Comparison of ENCODE assay signal across 20 cellular contexts in the genomic region with DNA sequence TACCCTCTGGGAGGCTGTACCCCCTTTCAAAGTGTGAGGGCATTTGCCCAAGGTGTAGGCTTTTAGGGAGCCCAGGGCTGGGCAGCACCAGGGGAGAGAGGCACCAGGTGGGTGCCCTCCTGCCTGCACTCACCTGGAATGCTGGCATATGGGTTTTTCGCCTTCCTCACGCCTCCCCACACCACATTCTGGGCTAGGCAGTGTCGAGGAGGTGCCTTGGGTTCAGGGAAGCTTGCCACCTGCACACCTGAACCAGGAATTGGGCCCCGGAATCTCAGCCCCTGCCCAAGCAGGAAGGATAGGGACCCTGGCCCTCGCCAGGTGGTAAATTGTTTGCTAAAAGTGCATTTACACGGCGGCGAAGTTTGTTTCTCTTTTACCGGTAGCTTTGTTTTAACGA. TPM values are rescaled to one million over a fixed set of nuclear protein-coding genes. Genes with fewer than 3 reads are reported as not detected.
A peak's percentile ranks its signal among the peaks of the same experiment; 100 is the strongest.
DNase-seq lines count a peak whose midpoint lies in the region; ATAC-seq and TF ChIP-seq lines count a peak whose summit lies in the region.
"Had no signal": no experiment of that assay in that cellular context is flagged by ENCODE, and none has a peak within 500 bp of the region (broad histone marks: within the 10 kb centered on the region; RNA-seq: fewer than 3 reads in every experiment).

No MANE protein-coding gene starts in this region.

- no peaks in the 10 kb centered on the region for H3K9me3 ChIP-seq in iPS-18a (ENCODE audit: control insufficient read depth, low read depth, low read length)
- H3K9me3 ChIP-seq: BE2C had no signal

- POLR2A ChIA-PET in WTC11 (lab: Charles Lee): interaction anchor here (0.7 to 1.6 kb wide), 2 partner anchors 9 to 39 kb away, joined by 3 to 5 read pairs; no protein-coding TSS in a partner anchor
- POLR2A ChIA-PET in MCF 10A (lab: Yijun Ruan, JAX): no interaction called here

- H3K36me3 ChIP-seq in H7 (replicated peaks; ENCODE audit: control insufficient read depth, insufficient read depth, low read length): no peaks in the 10 kb centered on the region
- H3K36me3 ChIP-seq in iPS-18a (ENCODE audit: control insufficient read depth, low read depth, low read length): no peaks in the 10 kb centered on the region
- H3K36me3 ChIP-seq: BE2C had no signal

- H3K4me1 Mint-ChIP-seq in WTC11: peaks cover 67% of the 10 kb centered on the region
- H3K4me1 Mint-ChIP-seq in stimulated activated memory B cell treated with anti-CD40 and anti-IgM and Interleukin-4, amounts not matched to agents 10 μg/mL and 1 μg/mL and 100 μg/mL, for 72 hours: peaks cover 6% of the 10 kb centered on the region
- no peaks in the 10 kb centered on the region for H3K4me1 Mint-ChIP-seq in MCF 10A (ENCODE audit: insufficient read depth, unreplicated experiment)

- CTCF ChIA-PET in WTC11 (lab: Charles Lee): interaction anchor here (0.6 to 5.0 kb wide), 10 partner anchors 8 to 870 kb away, joined by 3 to 34 read pairs (median 3); no protein-coding TSS in a partner anchor
- CTCF ChIA-PET in MCF 10A (lab: Yijun Ruan, JAX): no interaction called here

- H3K27me3 Mint-ChIP-seq in WTC11 (ENCODE audit: low read depth): peaks cover 57% of the 10 kb centered on the region
- H3K27me3 Mint-ChIP-seq in stimulated activated memory B cell treated with anti-CD40 and anti-IgM and Interleukin-4, amounts not matched to agents 10 μg/mL and 1 μg/mL and 100 μg/mL, for 72 hours: peaks cover 78% of the 10 kb centered on the region
- H3K27me3 Mint-ChIP-seq in MCF 10A (ENCODE audit: insufficient read depth, unreplicated experiment): no peaks in the 10 kb centered on the region

- H3K4me1 ChIP-seq in iPS-18a (ENCODE audit: control insufficient read depth, low read depth, low read length): peaks cover 44% of the 10 kb centered on the region
- H3K4me1 ChIP-seq: BE2C had no signal

- H3K9ac ChIP-seq in iPS-18a (ENCODE audit: low read length): no peak overlapping the region
- H3K9ac ChIP-seq: KMS-11 had no signal

- H3K27me3 ChIP-seq in H7 (ENCODE audit: control insufficient read depth, insufficient read depth, low read length): peaks cover 63% of the 10 kb centered on the region
- peaks cover 79% of the 10 kb centered on the region for H3K27me3 ChIP-seq in iPS-18a (ENCODE audit: control insufficient read depth, insufficient read depth, low read length)

- ATAC-seq in WTC11: no peak
- no peak for ATAC-seq in stimulated activated memory B cell treated with anti-CD40 and anti-IgM and Interleukin-4, amounts not matched to agents 10 μg/mL and 1 μg/mL and 100 μg/mL, for 72 hours
- ATAC-seq: Panc1, Right ventricle myocardium inferior had no signal

- H3K27ac Mint-ChIP-seq in WTC11 (peak overlapping the region; percentile 81; the same call in 1 of the 2 replicates), MCF 10A (ENCODE audit: low read depth, unreplicated experiment) (no peak overlapping the region)
- H3K27ac Mint-ChIP-seq in stimulated activated memory B cell treated with anti-CD40 and anti-IgM and Interleukin-4, amounts not matched to agents 10 μg/mL and 1 μg/mL and 100 μg/mL, for 72 hours: no peak overlapping the region
- H3K27ac Mint-ChIP-seq: CD4-positive, alpha-beta T cell had no signal

- H3K27ac ChIP-seq in iPS-18a (ENCODE audit: low read length): no peak overlapping the region
- H3K27ac ChIP-seq: KMS-11 had no signal

- peak overlapping the region; percentile 21; the same call in 1 of the 2 replicates for H3K4me3 ChIP-seq in H7 (ENCODE audit: insufficient read depth, low read depth, low read length)
- H3K4me3 ChIP-seq in iPS-18a (ENCODE audit: low read length): peak overlapping the region; percentile 76

- H3K36me3 Mint-ChIP-seq in WTC11 (peaks cover 2% of the 10 kb centered on the region; the same call in 1 of the 2 replicates), MCF 10A (ENCODE audit: insufficient read depth, unreplicated experiment) (peaks cover 6% of the 10 kb centered on the region)
- peaks cover 6% of the 10 kb centered on the region for H3K36me3 Mint-ChIP-seq in stimulated activated memory B cell treated with anti-CD40 and anti-IgM and Interleukin-4, amounts not matched to agents 10 μg/mL and 1 μg/mL and 100 μg/mL, for 72 hours

- TF ChIP-seq CTCF in WTC11 (IDR thresholded peaks at IDR 0.05) (no peak), MCF 10A (IDR thresholded peaks at IDR 0.05; ENCODE audit: unreplicated experiment) (no peak)

- peak; percentile 55 for DNase-seq in H7
- DNase-seq in WTC11 (ENCODE audit: low spot score): no peak
- DNase-seq in posterior vena cava (ENCODE audit: low spot score): peak; percentile 36
- DNase-seq in NCI-H446 (lab: John Stamatoyannopoulos, UW): no peak
- no peak for DNase-seq in MCF 10A (ENCODE audit: unreplicated experiment)
- DNase-seq in NCI-H2107 treated with DMSO at 0.1 percent for 48 hours (lab: John Stamatoyannopoulos, UW; ENCODE audit: unreplicated experiment): no peak
- DNase-seq: BE2C; Calu3; CD4-positive, alpha-beta T cell; DMS53; NCI-H1048; NCI-H146; NCI-H2081; NCI-H2227 treated with DMSO at 0.1 percent for 48 hours; NCI-H524 treated with DMSO at 0.1 percent for 48 hours had no signal

- H3K9me3 Mint-ChIP-seq in WTC11 (no peaks in the 10 kb centered on the region), MCF 10A (ENCODE audit: unreplicated experiment) (peaks cover 23% of the 10 kb centered on the region)
- H3K9me3 Mint-ChIP-seq in stimulated activated memory B cell treated with anti-CD40 and anti-IgM and Interleukin-4, amounts not matched to agents 10 μg/mL and 1 μg/mL and 100 μg/mL, for 72 hours: peaks cover 6% of the 10 kb centered on the region
- H3K9me3 Mint-ChIP-seq: CD4-positive, alpha-beta T cell had no signal

- H3K4me3 Mint-ChIP-seq in WTC11: peak overlapping the region; percentile 97
- H3K4me3 Mint-ChIP-seq in stimulated activated memory B cell treated with anti-CD40 and anti-IgM and Interleukin-4, amounts not matched to agents 10 μg/mL and 1 μg/mL and 100 μg/mL, for 72 hours: no peak overlapping the region
- H3K4me3 Mint-ChIP-seq in MCF 10A (ENCODE audit: unreplicated experiment): no peak overlapping the region

- intact Hi-C loops in posterior vena cava (cut with DNase I): no loop called here
- intact Hi-C loops in MCF 10A (cut with micrococcal nuclease): no loop called here

- BruUV-seq in MCF 10A (replicated peaks; lab: Mats Ljungman, UMichigan): no TSS peak

TF ChIP-seq in WTC11, 78 proteins besides CTCF, POLR2A, EP300 and RAD21:
- no peak for TF ChIP-seq ZBTB21 (CRISPR knock-in tag; IDR thresholded peaks at IDR 0.05; ENCODE audit: borderline replicate concordance)
- TF ChIP-seq ZNF423 (CRISPR knock-in tag; IDR thresholded peaks at IDR 0.05): 0 out of 2 replicates have a peak, but pooled peaks have one; percentile 6
TF ChIP-seq in WTC11: peak in this region for 1.

RNA-seq across cellular contexts. Expression of a gene that starts 5.1 kb away (rescaled TPM):
- 2.0 and 2.7 TPM in 2 replicates for total RNA-seq in H7 (2014; rRNA removed; shearing (Covaris generic))
- total RNA-seq in WTC11 (2021) (21.4 to 22.3 TPM (median 21.6 TPM) in 3 replicates), posterior vena cava (10 to 100 TPM; 30.8 to 32.1 TPM), MCF 10A (2022) (not detected in 2 replicates)
- total RNA-seq: Calu3 had no signal

Comparison
In these comparisons a context has a peak if more than half of its experiments do, and no peak if none do; other contexts are left out.
1. DNase-seq: peak in H7 (single experiment) and posterior vena cava (single experiment); none in WTC11 (single experiment), NCI-H446 (0 of 2), MCF 10A (single experiment) and NCI-H2107 treated with DMSO at 0.1 percent for 48 hours (single experiment).